Comparison of ENCODE assay signal across 27 cellular contexts in the genomic region with DNA sequence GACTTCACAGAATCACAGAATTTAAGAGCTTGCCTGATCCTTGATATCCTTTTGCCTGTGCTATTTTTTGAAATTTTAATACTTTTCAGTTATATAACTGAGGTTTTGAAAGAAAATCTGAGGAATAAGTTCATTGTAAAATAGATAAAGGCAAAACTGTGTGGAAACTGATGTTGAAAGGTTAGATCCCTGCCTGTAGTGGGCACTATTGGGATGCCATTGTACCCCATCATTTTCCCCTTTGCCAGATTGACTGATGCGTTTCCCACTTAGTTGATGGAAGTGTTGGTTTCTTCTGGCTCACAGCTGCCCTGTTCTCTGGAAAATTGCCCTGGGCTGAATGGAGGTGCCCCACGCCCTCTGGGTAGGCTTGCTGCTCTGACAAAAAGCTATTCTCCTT.
DNase-seq lines count a peak whose midpoint lies in the region; ATAC-seq, FAIRE-seq and TF ChIP-seq lines count a peak whose summit lies in the region.
"Had no signal": no experiment of that assay in that cellular context is flagged by ENCODE, and none has a peak within 500 bp of the region (broad histone marks: within the 10 kb centered on the region; RNA-seq: fewer than 3 reads in every experiment).

No MANE protein-coding gene starts in this region.

- TF ChIP-seq POLR2A in HepG2 (IDR thresholded peaks at IDR 0.05; ENCODE audit: insufficient read depth in 1 of 2, low read depth in 2 of 2, low read length in 2 of 2): no peak
- no peak for TF ChIP-seq POLR2A in erythroblast (IDR thresholded peaks at IDR 0.05; ENCODE audit: low read length)
- no peak for TF ChIP-seq POLR2A in gastrocnemius medialis (IDR thresholded peaks at IDR 0.05)

- TF ChIP-seq CTCF in liver (IDR thresholded peaks at IDR 0.05; ENCODE audit: low read depth, low read length, missing input control) (no peak), HepG2 (CRISPR knock-in tag; IDR thresholded peaks at IDR 0.05) (no peak), OCI-LY1 (IDR thresholded peaks at IDR 0.05; ENCODE audit: low read length) (peak; percentile 38; the same call in 1 of the 2 replicates), gastrocnemius medialis (IDR thresholded peaks at IDR 0.05 in 4 of 5, conservative IDR thresholded peaks at IDR 0.05 in 1 of 5) (no peak)

- H3K27ac Mint-ChIP-seq in natural killer cell treated with Interleukin-12 subunit alpha and Interleukin-12 subunit beta and Interleukin-15 and Interleukin-18, amount 100 ng/mL, for 72 hours: no peak overlapping the region
- H3K27ac Mint-ChIP-seq: CD14-positive monocyte had no signal

- CTCF ChIA-PET in HepG2 (lab: Yijun Ruan, JAX; ENCODE audit: low intra/inter-chr PET ratio, low total read pairs): no interaction called here

- no peak overlapping the region for H3K4me3 Mint-ChIP-seq in natural killer cell treated with Interleukin-12 subunit alpha and Interleukin-12 subunit beta and Interleukin-15 and Interleukin-18, amount 100 ng/mL, for 72 hours
- H3K4me3 Mint-ChIP-seq: CD14-positive monocyte had no signal

- no peak for FAIRE-seq in HepG2 (lab: Jason Lieb, UNC)
- FAIRE-seq: A549 had no signal

- no peaks in the 10 kb centered on the region for H3K9me3 ChIP-seq in liver (ENCODE audit: control insufficient read depth in 4 of 4, low read length in 3 of 4)
- no peaks in the 10 kb centered on the region for H3K9me3 ChIP-seq in HepG2 (ENCODE audit: low read length)
- H3K9me3 ChIP-seq in OCI-LY1 (ENCODE audit: low read length): no peaks in the 10 kb centered on the region
- no peaks in the 10 kb centered on the region for H3K9me3 ChIP-seq in gastrocnemius medialis
- H3K9me3 ChIP-seq: stomach, upper lobe of right lung had no signal

- POLR2A ChIA-PET in HepG2 (lab: Yijun Ruan, JAX): no interaction called here

- no peaks in the 10 kb centered on the region for H3F3A ChIP-seq in OCI-LY1 (ENCODE audit: insufficient read depth, low read length)

- in situ Hi-C loops in HepG2 (cut with HindIII; ENCODE audit: extremely low pct_ligation_motif_present, low pct_unique_long_range_greater_than_20kb): no loop called here
- in situ Hi-C loops in gastrocnemius medialis (cut with MboI; ENCODE audit: low sequenced_read_pairs in 4 of 4): no loop called here

- TF ChIP-seq RAD21 in liver (IDR thresholded peaks at IDR 0.05): peak; percentile 45 to 62
- no peak for TF ChIP-seq RAD21 in HepG2 (CRISPR knock-in tag; IDR thresholded peaks at IDR 0.05)

- H3K4me1 ChIP-seq in liver (ENCODE audit: control insufficient read depth in 4 of 4, insufficient read depth in 4 of 4, low read length in 3 of 4) (no peaks in the 10 kb centered on the region), HepG2 (ENCODE audit: insufficient read depth, low read length) (no peaks in the 10 kb centered on the region), OCI-LY1 (ENCODE audit: insufficient read depth, low read length, severe bottlenecking) (peaks cover 24% of the 10 kb centered on the region), gastrocnemius medialis (no peaks in the 10 kb centered on the region)
- H3K4me1 ChIP-seq: A549, upper lobe of right lung had no signal

- no peaks in the 10 kb centered on the region for H3K4me1 Mint-ChIP-seq in natural killer cell treated with Interleukin-12 subunit alpha and Interleukin-12 subunit beta and Interleukin-15 and Interleukin-18, amount 100 ng/mL, for 72 hours (ENCODE audit: low read depth in 2 of 2)
- H3K4me1 Mint-ChIP-seq: CD14-positive monocyte had no signal

- H3K36me3 ChIP-seq in liver (ENCODE audit: control insufficient read depth in 4 of 4, insufficient read depth in 3 of 4, low read depth in 1 of 4, low read length in 3 of 4) (no peaks in the 10 kb centered on the region), HepG2 (replicated peaks in 1 of 2; ENCODE audit: control insufficient read depth in 1 of 2, insufficient read depth in 2 of 2, low read length in 2 of 2) (no peaks in the 10 kb centered on the region), OCI-LY1 (ENCODE audit: insufficient read depth, low read length) (no peaks in the 10 kb centered on the region), gastrocnemius medialis (no peaks in the 10 kb centered on the region)
- H3K36me3 ChIP-seq: stomach, upper lobe of right lung had no signal

- no peak for TF ChIP-seq EP300 in HepG2 (IDR thresholded peaks at IDR 0.05; ENCODE audit: low read depth in 2 of 2, low read length in 2 of 2)
- no peak for TF ChIP-seq EP300 in HepG2 (CRISPR knock-in tag; IDR thresholded peaks at IDR 0.05; ENCODE audit: borderline replicate concordance)

- H3K36me3 Mint-ChIP-seq in natural killer cell treated with Interleukin-12 subunit alpha and Interleukin-12 subunit beta and Interleukin-15 and Interleukin-18, amount 100 ng/mL, for 72 hours: peaks cover 18% of the 10 kb centered on the region
- H3K36me3 Mint-ChIP-seq: CD14-positive monocyte had no signal

- 86% methylated on average over 2 of the region's 2 CpGs for WGBS in liver
- WGBS in HepG2 (ENCODE audit: low lambda C conversion rate): 28% methylated on average over 2 of the region's 2 CpGs

- ATAC-seq in HepG2: no peak
- ATAC-seq in natural killer cell treated with Interleukin-12 subunit alpha and Interleukin-12 subunit beta and Interleukin-15 and Interleukin-18, amount 100 ng/mL, for 72 hours: no peak
- no peak for ATAC-seq in GM19035 (IDR thresholded peaks at IDR 0.05; ENCODE audit: unreplicated experiment)
- no peak for ATAC-seq in gastrocnemius medialis
- ATAC-seq: A549, upper lobe of right lung had no signal

- H4K20me1 ChIP-seq in HepG2 (ENCODE audit: insufficient read depth, low read length): no peaks in the 10 kb centered on the region
- H4K20me1 ChIP-seq in OCI-LY1 (ENCODE audit: insufficient read depth, low read length): no peaks in the 10 kb centered on the region

- H3K4me2 ChIP-seq in HepG2 (ENCODE audit: low read depth, low read length): no peak overlapping the region
- H3K4me2 ChIP-seq in OCI-LY1 (ENCODE audit: low read length): no peak overlapping the region
- H3K4me2 ChIP-seq: A549, PC-9, smooth muscle cell had no signal

- no peak for DNase-seq in HepG2 (ENCODE audit: low spot score)
- DNase-seq in erythroblast (lab: John Stamatoyannopoulos, UW): peak; percentile 2 to 22
- DNase-seq in RKO (ENCODE audit: low spot score): no peak
- DNase-seq in natural killer cell treated with Interleukin-12 subunit alpha and Interleukin-12 subunit beta and Interleukin-15 and Interleukin-18, amount 100 ng/mL, for 72 hours (ENCODE audit: low spot score): no peak
- no peak for DNase-seq in gastrocnemius medialis
- DNase-seq: activated CD4-positive, alpha-beta T cell treated with anti-CD3 and anti-CD28 coated beads, Interleukin-2, amount 50 U/mL, for 48 hours; activated naive CD4-positive, alpha-beta T cell treated with Interleukin-2 at 50 U/mL for 16 hours; activated T-cell treated with anti-CD3 and anti-CD28 coated beads for 4 hours; anterior cingulate cortex; cerebellar nuclear complex; GM23248; hippocampal formation; kidney glomerular epithelial cell; midbrain; NCI-H1436 treated with DMSO at 0.1 percent for 48 hours; NCI-H748 treated with DMSO at 0.1 percent for 48 hours; stimulated activated CD4-positive, alpha-beta T cell treated with anti-CD3 and anti-CD28 coated beads, Interleukin-4, amount 100 ng/mL, for 24 hours; T-helper 2 cell; upper lobe of right lung had no signal

- H3K27me3 ChIP-seq in liver (ENCODE audit: control insufficient read depth in 4 of 4, insufficient read depth in 4 of 4, low read length in 3 of 4): no peaks in the 10 kb centered on the region
- no peaks in the 10 kb centered on the region for H3K27me3 ChIP-seq in HepG2 (ENCODE audit: control insufficient read depth in 1 of 2, insufficient read depth in 2 of 2, low read length in 2 of 2)
- H3K27me3 ChIP-seq in OCI-LY1 (ENCODE audit: insufficient read depth, low read length): no peaks in the 10 kb centered on the region
- H3K27me3 ChIP-seq in gastrocnemius medialis: no peaks in the 10 kb centered on the region
- H3K27me3 ChIP-seq: stomach, upper lobe of right lung had no signal

- H3K27me3 Mint-ChIP-seq in natural killer cell treated with Interleukin-12 subunit alpha and Interleukin-12 subunit beta and Interleukin-15 and Interleukin-18, amount 100 ng/mL, for 72 hours: no peaks in the 10 kb centered on the region

- intact Hi-C loops in HepG2 (cut with micrococcal nuclease; ENCODE audit: unreplicated experiment): no loop called here
- intact Hi-C loops in gastrocnemius medialis (cut with DNase I; ENCODE audit: low total_unique reads): no loop called here

- no peaks in the 10 kb centered on the region for H3K9me2 ChIP-seq in OCI-LY1 (ENCODE audit: low read depth, low read length)

- peaks cover 19% of the 10 kb centered on the region for H3K9me3 Mint-ChIP-seq in natural killer cell treated with Interleukin-12 subunit alpha and Interleukin-12 subunit beta and Interleukin-15 and Interleukin-18, amount 100 ng/mL, for 72 hours

- H3K79me2 ChIP-seq in HepG2 (ENCODE audit: insufficient read depth, low read length): no peaks in the 10 kb centered on the region
- no peaks in the 10 kb centered on the region for H3K79me2 ChIP-seq in OCI-LY1 (ENCODE audit: insufficient read depth, low read length)

- no peak overlapping the region for H2AFZ ChIP-seq in HepG2 (ENCODE audit: low read length)
- H2AFZ ChIP-seq in OCI-LY1 (ENCODE audit: low read length): no peak overlapping the region
- H2AFZ ChIP-seq: GM23248, PC-9 had no signal

- no TSS peak for BruUV-seq in HepG2 (replicated peaks; lab: Mats Ljungman, UMichigan)

- H3K9ac ChIP-seq in liver (ENCODE audit: low read depth in 1 of 2, low read length in 2 of 2) (no peak overlapping the region), HepG2 (ENCODE audit: insufficient read depth, low read depth, low read length) (no peak overlapping the region), OCI-LY1 (ENCODE audit: low read length) (no peak overlapping the region)
- H3K9ac ChIP-seq: GM23248 had no signal

- H3K4me3 ChIP-seq in liver (ENCODE audit: low read depth in 1 of 3, low read length in 3 of 3) (no peak overlapping the region), HepG2 (replicated peaks in 1 of 3; ENCODE audit: insufficient read depth in 1 of 3, low read depth in 2 of 3, low read length in 3 of 3) (no peak overlapping the region), OCI-LY1 (ENCODE audit: low read depth, low read length, poor library complexity, severe bottlenecking) (no peak overlapping the region), gastrocnemius medialis (no peak overlapping the region)
- H3K4me3 ChIP-seq: A549, GM23248, PC-9, smooth muscle cell, stomach, upper lobe of right lung had no signal

- no peak overlapping the region for H3K27ac ChIP-seq in liver (ENCODE audit: low read depth in 1 of 2, low read length in 2 of 2)
- no peak overlapping the region for H3K27ac ChIP-seq in HepG2 (ENCODE audit: extremely low read length, insufficient read depth, low read length)
- H3K27ac ChIP-seq in OCI-LY1 (ENCODE audit: low read depth, low read length, poor library complexity, severe bottlenecking): no peak overlapping the region
- no peak overlapping the region for H3K27ac ChIP-seq in gastrocnemius medialis
- H3K27ac ChIP-seq: A549, GM23248, PC-9, stomach, upper lobe of right lung had no signal

TF ChIP-seq in liver, 16 proteins besides CTCF, POLR2A, EP300 and RAD21 (continues in another document):
- no peak for TF ChIP-seq FOXA2 (IDR thresholded peaks at IDR 0.05)

TF ChIP-seq in HepG2, 621 proteins besides CTCF, POLR2A, EP300 and RAD21 (continues in another document):
- no peak for TF ChIP-seq THAP11 (CRISPR knock-in tag; IDR thresholded peaks at IDR 0.05)
- no peak for TF ChIP-seq NR2F1 (CRISPR knock-in tag; IDR thresholded peaks at IDR 0.05)

Comparison
In these comparisons a context has a peak if more than half of its experiments do, and no peak if none do; other contexts are left out.
1. DNase-seq: peak in erythroblast (2 of 2); none in HepG2 (single experiment), RKO (single experiment), natural killer cell treated with Interleukin-12 subunit alpha and Interleukin-12 subunit beta and Interleukin-15 and Interleukin-18, amount 100 ng/mL, for 72 hours (single experiment) and gastrocnemius medialis (0 of 2).